19 cellular contexts compared by ENCODE assay signal in the genomic region with DNA sequence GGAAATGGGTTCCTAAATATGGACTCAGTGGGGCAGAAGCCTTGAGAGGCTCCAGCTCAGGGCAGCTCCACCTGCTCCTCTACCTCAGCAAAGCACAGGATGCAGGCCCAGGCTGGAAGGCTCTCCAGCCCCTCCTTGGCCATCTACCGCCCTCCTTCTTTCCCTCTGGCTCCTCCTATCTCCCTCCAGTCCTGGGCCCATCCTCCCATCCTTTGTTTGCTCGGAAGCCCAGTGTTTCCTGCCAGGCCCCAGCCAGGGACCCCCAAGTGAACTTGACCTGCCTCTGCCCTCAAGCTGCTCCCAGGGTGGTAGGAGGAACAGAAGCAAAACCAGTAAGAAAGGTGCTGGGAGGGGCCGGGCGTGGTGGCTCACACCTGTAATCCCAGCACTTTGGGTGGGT. TPM values are rescaled to one million over a fixed set of nuclear protein-coding genes. Genes with fewer than 3 reads are reported as not detected.
DNase-seq lines count a peak whose midpoint lies in the region; ATAC-seq and TF ChIP-seq lines count a peak whose summit lies in the region.
"Had no signal": no experiment of that assay in that cellular context is flagged by ENCODE, and none has a peak within 500 bp of the region (broad histone marks: within the 10 kb centered on the region; RNA-seq: fewer than 3 reads in every experiment).

No MANE protein-coding gene starts in this region.

- intact Hi-C loops in activated CD4-positive, alpha-beta T cell treated with anti-CD3 and anti-CD28 coated beads, Interleukin-2, amount 10 ng/mL, durations not matched to agents 24 days and 14 days (cut with micrococcal nuclease): no loop called here
- intact Hi-C loops in CD4-positive, alpha-beta memory T cell (cut with micrococcal nuclease): no loop called here
- intact Hi-C loops in activated CD8-positive, alpha-beta T cell treated with anti-CD3 and anti-CD28 coated beads for 36 hours (cut with micrococcal nuclease): no loop called here
- intact Hi-C loops in left colon (cut with DNase I, micrococcal nuclease): no loop called here

- H3K9me3 ChIP-seq in CD4-positive, alpha-beta memory T cell (ENCODE audit: control insufficient read depth in 1 of 2, low read length in 2 of 2): no peaks in the 10 kb centered on the region
- H3K9me3 ChIP-seq: colonic mucosa, spleen had no signal

- H3K27me3 ChIP-seq in CD4-positive, alpha-beta memory T cell (ENCODE audit: insufficient read depth, low read length): no peaks in the 10 kb centered on the region
- H3K27me3 ChIP-seq: colonic mucosa, spleen had no signal

- H3K4me1 ChIP-seq in CD4-positive, alpha-beta memory T cell (ENCODE audit: insufficient read depth, low read length): peaks cover 55% of the 10 kb centered on the region
- H3K4me1 ChIP-seq: colonic mucosa had no signal

- H3K9me3 Mint-ChIP-seq in activated CD4-positive, alpha-beta T cell treated with anti-CD3 and anti-CD28 coated beads, Interleukin-2, amount 10 ng/mL, durations not matched to agents 24 days and 14 days: no peaks in the 10 kb centered on the region
- no peaks in the 10 kb centered on the region for H3K9me3 Mint-ChIP-seq in CD4-positive, alpha-beta memory T cell
- H3K9me3 Mint-ChIP-seq in activated CD8-positive, alpha-beta T cell treated with anti-CD3 and anti-CD28 coated beads for 36 hours: no peaks in the 10 kb centered on the region
- H3K9me3 Mint-ChIP-seq: neural crest cell had no signal

- no peak overlapping the region for H3K27ac ChIP-seq in CD4-positive, alpha-beta memory T cell (ENCODE audit: low read depth, low read length)
- H3K27ac ChIP-seq: colonic mucosa had no signal

- no peak for TF ChIP-seq CTCF in activated CD8-positive, alpha-beta T cell treated with anti-CD3 and anti-CD28 coated beads for 36 hours (IDR thresholded peaks at IDR 0.05)

- peak overlapping the region; percentile 55 for H3K27ac Mint-ChIP-seq in activated CD4-positive, alpha-beta T cell treated with anti-CD3 and anti-CD28 coated beads, Interleukin-2, amount 10 ng/mL, durations not matched to agents 24 days and 14 days
- peak overlapping the region in 5 of 7 donors; percentile 35 to 91 (median 88) for H3K27ac Mint-ChIP-seq in CD4-positive, alpha-beta memory T cell
- H3K27ac Mint-ChIP-seq in activated CD8-positive, alpha-beta T cell treated with anti-CD3 and anti-CD28 coated beads for 36 hours: peak overlapping the region; percentile 22

- peaks cover 16% of the 10 kb centered on the region for H3K36me3 ChIP-seq in CD4-positive, alpha-beta memory T cell (ENCODE audit: insufficient read depth, low read length)
- H3K36me3 ChIP-seq: colonic mucosa had no signal

- POLR2A ChIA-PET in CD4-positive, alpha-beta memory T cell (lab: Charles Lee; ENCODE audit: partially characterized antibody): interaction anchor here (1.3 to 2.2 kb wide), 2 partner anchors 13 to 20 kb away, joined by 6 to 11 read pairs; partner anchors contain the start of gene MAPKAPK3
- POLR2A ChIA-PET in activated CD8-positive, alpha-beta T cell treated with anti-CD3 and anti-CD28 coated beads for 36 hours (lab: Charles Lee): interaction anchor here (0.8 to 1.6 kb wide), 3 partner anchors 12 to 18 kb away, joined by 3 to 5 read pairs (median 3); no protein-coding TSS in a partner anchor

- H3K4me3 ChIP-seq in CD4-positive, alpha-beta memory T cell (ENCODE audit: low read length in 2 of 2): no peak overlapping the region
- H3K4me3 ChIP-seq: colonic mucosa, spleen had no signal

- H3K4me1 Mint-ChIP-seq in activated CD4-positive, alpha-beta T cell treated with anti-CD3 and anti-CD28 coated beads, Interleukin-2, amount 10 ng/mL, durations not matched to agents 24 days and 14 days: peaks cover 56% of the 10 kb centered on the region
- peaks cover 39 to 66% (median 53%) of the 10 kb centered on the region in 4 donors for H3K4me1 Mint-ChIP-seq in CD4-positive, alpha-beta memory T cell
- peaks cover 68% of the 10 kb centered on the region for H3K4me1 Mint-ChIP-seq in activated CD8-positive, alpha-beta T cell treated with anti-CD3 and anti-CD28 coated beads for 36 hours (ENCODE audit: low read depth)

- no peak for ATAC-seq in activated CD8-positive, alpha-beta T cell treated with anti-CD3 and anti-CD28 coated beads for 36 hours
- peak; percentile 17 for ATAC-seq in left colon
- ATAC-seq in activated CD4-positive, CD25-positive, alpha-beta regulatory T cell treated with anti-CD3 and anti-CD28 coated beads, Interleukin-2, amount 50 U/mL, for 24 hours: no peak

- DNase-seq in activated CD4-positive, alpha-beta T cell treated with anti-CD3 and anti-CD28 coated beads, Interleukin-2, amount 10 ng/mL, durations not matched to agents 24 days and 14 days: no peak
- DNase-seq in activated CD4-positive, alpha-beta T cell treated with anti-CD3 and anti-CD28 coated beads, Interleukin-2, amount 50 U/mL, for 48 hours: no peak
- no peak for DNase-seq in CD4-positive, alpha-beta memory T cell
- DNase-seq in activated CD8-positive, alpha-beta T cell treated with anti-CD3 and anti-CD28 coated beads for 36 hours: no peak
- DNase-seq in left colon (no peak), NCI-H2227 (lab: John Stamatoyannopoulos, UW; ENCODE audit: unreplicated experiment) (no peak), DMS153 treated with DMSO at 0.1 percent for 48 hours (lab: John Stamatoyannopoulos, UW; ENCODE audit: unreplicated experiment) (no peak)
- DNase-seq: colonic mucosa; GDM1; GOT3; midbrain; NCI-H1105 treated with DMSO at 0.1 percent for 48 hours; NCI-H524; spleen; stimulated activated CD4-positive, alpha-beta T cell treated with anti-CD3 and anti-CD28 coated beads, Interleukin-4, amount 100 ng/mL, for 4 hours had no signal

- CTCF ChIA-PET in CD4-positive, alpha-beta memory T cell (lab: Charles Lee; ENCODE audit: partially characterized antibody): interaction anchor here (0.9 to 1.8 kb wide), 3 partner anchors 11 to 17 kb away, joined by 3 to 5 read pairs (median 5); no protein-coding TSS in a partner anchor
- CTCF ChIA-PET in activated CD8-positive, alpha-beta T cell treated with anti-CD3 and anti-CD28 coated beads for 36 hours (lab: Charles Lee): interaction anchor here (1.2 to 8.5 kb wide), 3 partner anchors 9 to 95 kb away, joined by 3 to 47 read pairs (median 4); no protein-coding TSS in a partner anchor

- peaks cover 54% of the 10 kb centered on the region for H3K36me3 Mint-ChIP-seq in activated CD4-positive, alpha-beta T cell treated with anti-CD3 and anti-CD28 coated beads, Interleukin-2, amount 10 ng/mL, durations not matched to agents 24 days and 14 days (ENCODE audit: low read depth)
- peaks cover 13 to 49% of the 10 kb centered on the region in 2 donors for H3K36me3 Mint-ChIP-seq in CD4-positive, alpha-beta memory T cell
- peaks cover 58% of the 10 kb centered on the region for H3K36me3 Mint-ChIP-seq in activated CD8-positive, alpha-beta T cell treated with anti-CD3 and anti-CD28 coated beads for 36 hours (ENCODE audit: low read depth)
- H3K36me3 Mint-ChIP-seq: activated naive CD8-positive, alpha-beta T cell; brain had no signal

- H3K4me3 Mint-ChIP-seq in activated CD4-positive, alpha-beta T cell treated with anti-CD3 and anti-CD28 coated beads, Interleukin-2, amount 10 ng/mL, durations not matched to agents 24 days and 14 days: no peak overlapping the region
- no peak overlapping the region for H3K4me3 Mint-ChIP-seq in CD4-positive, alpha-beta memory T cell
- no peak overlapping the region for H3K4me3 Mint-ChIP-seq in activated CD8-positive, alpha-beta T cell treated with anti-CD3 and anti-CD28 coated beads for 36 hours
- H3K4me3 Mint-ChIP-seq: brain, neural crest cell had no signal

- H3K27me3 Mint-ChIP-seq in activated CD4-positive, alpha-beta T cell treated with anti-CD3 and anti-CD28 coated beads, Interleukin-2, amount 10 ng/mL, durations not matched to agents 24 days and 14 days: no peaks in the 10 kb centered on the region
- H3K27me3 Mint-ChIP-seq in CD4-positive, alpha-beta memory T cell: no peaks in the 10 kb centered on the region
- H3K27me3 Mint-ChIP-seq in activated CD8-positive, alpha-beta T cell treated with anti-CD3 and anti-CD28 coated beads for 36 hours: no peaks in the 10 kb centered on the region
- H3K27me3 Mint-ChIP-seq: activated naive CD8-positive, alpha-beta T cell; brain had no signal

RNA-seq across cellular contexts. Expression of gene MAPKAPK3, which starts 20.1 kb away (rescaled TPM):
- total RNA-seq in activated CD4-positive, alpha-beta T cell treated with anti-CD3 and anti-CD28 coated beads, Interleukin-2, amount 10 ng/mL, durations not matched to agents 24 days and 14 days: 199 and 207 TPM in 2 replicates
- 10 to 100 TPM; 36.4 to 40.1 TPM for total RNA-seq in CD4-positive, alpha-beta memory T cell
- 10 to 100 TPM; 71.2 to 93.2 TPM for polyA plus RNA-seq in CD4-positive, alpha-beta memory T cell
- 100 to 1,000 TPM; 204 to 205 TPM for total RNA-seq in activated CD8-positive, alpha-beta T cell treated with anti-CD3 and anti-CD28 coated beads for 36 hours
- 10 to 100 TPM; 31.7 to 33.6 TPM for total RNA-seq in left colon

RNA-seq across cellular contexts. Expression of gene CISH, which starts 25.4 kb away (rescaled TPM):
- total RNA-seq in activated CD4-positive, alpha-beta T cell treated with anti-CD3 and anti-CD28 coated beads, Interleukin-2, amount 10 ng/mL, durations not matched to agents 24 days and 14 days: 359 and 361 TPM in 2 replicates
- total RNA-seq in CD4-positive, alpha-beta memory T cell: 10 to 100 TPM; 14.7 to 15.2 TPM
- polyA plus RNA-seq in CD4-positive, alpha-beta memory T cell: 100 to 1,000 TPM in 1 of 2 donors, 10 to 100 TPM in 1; 92.1 to 248 TPM
- 100 to 1,000 TPM; 307 to 308 TPM for total RNA-seq in activated CD8-positive, alpha-beta T cell treated with anti-CD3 and anti-CD28 coated beads for 36 hours
- total RNA-seq in left colon: 10 to 100 TPM; 14.4 to 19.9 TPM

RNA-seq across cellular contexts. Expression of gene DOCK3, which starts 37.7 kb away (rescaled TPM):
- total RNA-seq in activated CD4-positive, alpha-beta T cell treated with anti-CD3 and anti-CD28 coated beads, Interleukin-2, amount 10 ng/mL, durations not matched to agents 24 days and 14 days: 1.7 and 1.8 TPM in 2 replicates
- total RNA-seq in CD4-positive, alpha-beta memory T cell: 1 to 10 TPM; 2.5 to 2.6 TPM
- under 1 TPM; 0.04 to 0.18 TPM for polyA plus RNA-seq in CD4-positive, alpha-beta memory T cell
- total RNA-seq in activated CD8-positive, alpha-beta T cell treated with anti-CD3 and anti-CD28 coated beads for 36 hours: 1 to 10 TPM; 3.6 to 4.2 TPM
- under 1 TPM; 0.09 to 0.34 TPM for total RNA-seq in left colon

Comparison
In these comparisons a context has a peak if more than half of its experiments do, and no peak if none do; other contexts are left out.
1. H3K27ac Mint-ChIP-seq: peak in every context shown above with its lines; median percentile 88 in CD4-positive, alpha-beta memory T cell; 55 in activated CD4-positive, alpha-beta T cell treated with anti-CD3 and anti-CD28 coated beads, Interleukin-2, amount 10 ng/mL, durations not matched to agents 24 days and 14 days; 22 in activated CD8-positive, alpha-beta T cell treated with anti-CD3 and anti-CD28 coated beads for 36 hours.
2. RNA of gene CISH, which starts 25.4 kb away (total RNA-seq): 359 to 361 TPM in activated CD4-positive, alpha-beta T cell treated with anti-CD3 and anti-CD28 coated beads, Interleukin-2, amount 10 ng/mL, durations not matched to agents 24 days and 14 days and 307 to 308 TPM in activated CD8-positive, alpha-beta T cell treated with anti-CD3 and anti-CD28 coated beads for 36 hours; 14.4 to 19.9 TPM in left colon and 14.7 to 15.2 TPM in CD4-positive, alpha-beta memory T cell; every median in the first group is over 10 times any median in the second.